ENCODE assay signal across 15 cellular contexts in genomic region chr1:212141404-212141803, GRCh38.
"Had no signal": no experiment of that assay in that cellular context is flagged by ENCODE, and none has a peak within 500 bp of the region (broad histone marks: within the 10 kb centered on the region; RNA-seq: fewer than 3 reads in every experiment).

No MANE protein-coding gene starts in this region.

- H3K36me3 Mint-ChIP-seq: activated naive CD4-positive, alpha-beta T cell treated with anti-CD3 and anti-CD28 coated beads, Interleukin-2, amount 50 U/mL, for 24 hours; natural killer cell; WTC11 had no signal

- H3K36me3 ChIP-seq: adrenal gland, gastroesophageal sphincter, heart right ventricle, thoracic aorta had no signal

- H3K27ac Mint-ChIP-seq: activated CD4-positive, alpha-beta memory T cell treated with anti-CD3 and anti-CD28 coated beads, Interleukin-2, amount 10 ng/mL, durations not matched to agents 7 days and 5 days; activated naive CD4-positive, alpha-beta T cell treated with anti-CD3 and anti-CD28 coated beads, Interleukin-2, amount 50 U/mL, for 24 hours; natural killer cell; T-helper 17 cell; WTC11 had no signal

- H3K4me1 Mint-ChIP-seq: activated CD4-positive, alpha-beta memory T cell treated with anti-CD3 and anti-CD28 coated beads, Interleukin-2, amount 10 ng/mL, durations not matched to agents 7 days and 5 days; activated naive CD4-positive, alpha-beta T cell treated with anti-CD3 and anti-CD28 coated beads, Interleukin-2, amount 50 U/mL, for 24 hours; natural killer cell; T-helper 17 cell; WTC11 had no signal

- H3K9me3 Mint-ChIP-seq: activated CD4-positive, alpha-beta memory T cell treated with anti-CD3 and anti-CD28 coated beads, Interleukin-2, amount 10 ng/mL, durations not matched to agents 7 days and 5 days; activated naive CD4-positive, alpha-beta T cell treated with anti-CD3 and anti-CD28 coated beads, Interleukin-2, amount 50 U/mL, for 24 hours; activated T-cell treated with anti-CD3 and anti-CD28 coated beads, Interleukin-2, amount 50 U/mL, for 4 hours; natural killer cell had no signal

- H3K27me3 ChIP-seq: adrenal gland, gastroesophageal sphincter, heart right ventricle had no signal

- H3K4me1 ChIP-seq: adrenal gland, gastroesophageal sphincter had no signal

- DNase-seq: activated CD4-positive, alpha-beta memory T cell treated with anti-CD3 and anti-CD28 coated beads, Interleukin-2, amount 10 ng/mL, durations not matched to agents 7 days and 5 days; activated CD4-positive, alpha-beta T cell treated with anti-CD3 and anti-CD28 coated beads for 4 hours; activated effector memory CD4-positive, alpha-beta T cell treated with anti-CD3 and anti-CD28 coated beads, Interleukin-2, amount 50 U/mL, for 16 hours; activated T-cell treated with anti-CD3 and anti-CD28 coated beads, Interleukin-2, amount 50 U/mL, for 4 hours; adrenal gland; caudate nucleus; heart right ventricle; natural killer cell; stimulated activated CD4-positive, alpha-beta T cell treated with anti-CD3 and anti-CD28 coated beads, Interleukin-12 subunit alpha, Interleukin-12 subunit beta, amount 100 ng/mL, for 4 hours; stimulated activated CD4-positive, alpha-beta T cell treated with anti-CD3 and anti-CD28 coated beads, Interleukin-2, amount 100 ng/mL, for 24 hours; T-helper 17 cell had no signal

- H3K4me3 ChIP-seq: adrenal gland, gastroesophageal sphincter, heart right ventricle, thoracic aorta had no signal

- H3K27me3 Mint-ChIP-seq: activated CD4-positive, alpha-beta memory T cell treated with anti-CD3 and anti-CD28 coated beads, Interleukin-2, amount 10 ng/mL, durations not matched to agents 7 days and 5 days; activated naive CD4-positive, alpha-beta T cell treated with anti-CD3 and anti-CD28 coated beads, Interleukin-2, amount 50 U/mL, for 24 hours; T-helper 17 cell had no signal

- H3K4me3 Mint-ChIP-seq: activated CD4-positive, alpha-beta memory T cell treated with anti-CD3 and anti-CD28 coated beads, Interleukin-2, amount 10 ng/mL, durations not matched to agents 7 days and 5 days; activated naive CD4-positive, alpha-beta T cell treated with anti-CD3 and anti-CD28 coated beads, Interleukin-2, amount 50 U/mL, for 24 hours; activated T-cell treated with anti-CD3 and anti-CD28 coated beads, Interleukin-2, amount 50 U/mL, for 4 hours; natural killer cell; T-helper 17 cell; WTC11 had no signal

- H3K9me3 ChIP-seq: adrenal gland, gastroesophageal sphincter, thoracic aorta had no signal

- H3K27ac ChIP-seq: adrenal gland, gastroesophageal sphincter, heart right ventricle, thoracic aorta had no signal
